In genomic region chr15:66702770-66703539, GRCh38 we compare ENCODE assay signal across 1 cellular context.
TF ChIP-seq lines count a peak whose summit lies in the region.

No MANE protein-coding gene starts in this region.

TF ChIP-seq in GM23338, 12 proteins besides CTCF, POLR2A, EP300 and RAD21 (continued from another document):
- TF ChIP-seq REST (IDR thresholded peaks at IDR 0.05; ENCODE audit: unreplicated experiment) (no peak), JUNB (IDR thresholded peaks at IDR 0.05; ENCODE audit: unreplicated experiment) (no peak), ZNF114 (CRISPR knock-in tag; IDR thresholded peaks at IDR 0.05) (no peak), NANOG (IDR thresholded peaks at IDR 0.05; ENCODE audit: borderline replicate concordance) (no peak)
